ENCODE assay signal across 1 cellular context in genomic region chr4:2418652-2419571, GRCh38.
TF ChIP-seq lines count a peak whose summit lies in the region.

CFAP99 (plus strand) TSS chr4:2418955.

TF ChIP-seq in HepG2, 621 proteins besides CTCF, POLR2A, EP300 and RAD21 (continued from another document and continues in another):
- TF ChIP-seq, protein P1, sequence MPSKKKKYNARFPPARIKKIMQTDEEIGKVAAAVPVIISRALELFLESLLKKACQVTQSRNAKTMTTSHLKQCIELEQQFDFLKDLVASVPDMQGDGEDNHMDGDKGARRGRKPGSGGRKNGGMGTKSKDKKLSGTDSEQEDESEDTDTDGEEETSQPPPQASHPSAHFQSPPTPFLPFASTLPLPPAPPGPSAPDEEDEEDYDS (CRISPR knock-in tag; IDR thresholded peaks at IDR 0.05): no peak
- peak; percentile 30; the same call in 1 of the 2 replicates for TF ChIP-seq SPEN (CRISPR knock-in tag; IDR thresholded peaks at IDR 0.05; ENCODE audit: low read depth)
- no peak for TF ChIP-seq ZMAT3 (CRISPR knock-in tag; conservative IDR thresholded peaks at IDR 0.05)
- no peak for TF ChIP-seq JUND (CRISPR knock-in tag; IDR thresholded peaks at IDR 0.05)
- no peak for TF ChIP-seq NFE2L2 (IDR thresholded peaks at IDR 0.05; ENCODE audit: low read length)
- no peak for TF ChIP-seq KLF11 (CRISPR knock-in tag; IDR thresholded peaks at IDR 0.05)
- TF ChIP-seq, protein P2, sequence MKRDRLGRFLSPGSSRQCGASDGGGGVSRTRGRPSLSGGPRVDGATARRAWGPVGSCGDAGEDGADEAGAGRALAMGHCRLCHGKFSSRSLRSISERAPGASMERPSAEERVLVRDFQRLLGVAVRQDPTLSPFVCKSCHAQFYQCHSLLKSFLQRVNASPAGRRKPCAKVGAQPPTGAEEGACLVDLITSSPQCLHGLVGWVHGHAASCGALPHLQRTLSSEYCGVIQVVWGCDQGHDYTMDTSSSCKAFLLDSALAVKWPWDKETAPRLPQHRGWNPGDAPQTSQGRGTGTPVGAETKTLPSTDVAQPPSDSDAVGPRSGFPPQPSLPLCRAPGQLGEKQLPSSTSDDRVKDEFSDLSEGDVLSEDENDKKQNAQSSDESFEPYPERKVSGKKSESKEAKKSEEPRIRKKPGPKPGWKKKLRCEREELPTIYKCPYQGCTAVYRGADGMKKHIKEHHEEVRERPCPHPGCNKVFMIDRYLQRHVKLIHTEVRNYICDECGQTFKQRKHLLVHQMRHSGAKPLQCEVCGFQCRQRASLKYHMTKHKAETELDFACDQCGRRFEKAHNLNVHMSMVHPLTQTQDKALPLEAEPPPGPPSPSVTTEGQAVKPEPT (CRISPR knock-in tag; IDR thresholded peaks at IDR 0.05; ENCODE audit: low read depth): no peak
- no peak for TF ChIP-seq MED13 (CRISPR knock-in tag; IDR thresholded peaks at IDR 0.05)
- TF ChIP-seq REXO4 (CRISPR knock-in tag; IDR thresholded peaks at IDR 0.05; ENCODE audit: borderline replicate concordance): no peak
- no peak for TF ChIP-seq ZNF232 (CRISPR knock-in tag; IDR thresholded peaks at IDR 0.05; ENCODE audit: borderline replicate concordance)
- no peak for TF ChIP-seq MYNN (CRISPR knock-in tag; IDR thresholded peaks at IDR 0.05; ENCODE audit: low read depth)
- TF ChIP-seq ZNF331 (CRISPR knock-in tag; IDR thresholded peaks at IDR 0.05): 0 out of 2 replicates have a peak, but pooled peaks have one; percentile 9
- 0 out of 2 replicates have a peak, but pooled peaks have one; percentile 49 for TF ChIP-seq FOXK1 (CRISPR knock-in tag; IDR thresholded peaks at IDR 0.05; ENCODE audit: borderline replicate concordance, low read depth)
- TF ChIP-seq, protein P3, sequence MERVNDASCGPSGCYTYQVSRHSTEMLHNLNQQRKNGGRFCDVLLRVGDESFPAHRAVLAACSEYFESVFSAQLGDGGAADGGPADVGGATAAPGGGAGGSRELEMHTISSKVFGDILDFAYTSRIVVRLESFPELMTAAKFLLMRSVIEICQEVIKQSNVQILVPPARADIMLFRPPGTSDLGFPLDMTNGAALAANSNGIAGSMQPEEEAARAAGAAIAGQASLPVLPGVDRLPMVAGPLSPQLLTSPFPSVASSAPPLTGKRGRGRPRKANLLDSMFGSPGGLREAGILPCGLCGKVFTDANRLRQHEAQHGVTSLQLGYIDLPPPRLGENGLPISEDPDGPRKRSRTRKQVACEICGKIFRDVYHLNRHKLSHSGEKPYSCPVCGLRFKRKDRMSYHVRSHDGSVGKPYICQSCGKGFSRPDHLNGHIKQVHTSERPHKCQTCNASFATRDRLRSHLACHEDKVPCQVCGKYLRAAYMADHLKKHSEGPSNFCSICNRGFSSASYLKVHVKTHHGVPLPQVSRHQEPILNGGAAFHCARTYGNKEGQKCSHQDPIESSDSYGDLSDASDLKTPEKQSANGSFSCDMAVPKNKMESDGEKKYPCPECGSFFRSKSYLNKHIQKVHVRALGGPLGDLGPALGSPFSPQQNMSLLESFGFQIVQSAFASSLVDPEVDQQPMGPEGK (CRISPR knock-in tag; IDR thresholded peaks at IDR 0.05): no peak
- no peak for TF ChIP-seq SMARCC2 (IDR thresholded peaks at IDR 0.05)
- TF ChIP-seq MEIS2 (CRISPR knock-in tag; IDR thresholded peaks at IDR 0.05): no peak
- no peak for TF ChIP-seq ZNF776 (CRISPR knock-in tag; IDR thresholded peaks at IDR 0.05)
- TF ChIP-seq, protein P4, sequence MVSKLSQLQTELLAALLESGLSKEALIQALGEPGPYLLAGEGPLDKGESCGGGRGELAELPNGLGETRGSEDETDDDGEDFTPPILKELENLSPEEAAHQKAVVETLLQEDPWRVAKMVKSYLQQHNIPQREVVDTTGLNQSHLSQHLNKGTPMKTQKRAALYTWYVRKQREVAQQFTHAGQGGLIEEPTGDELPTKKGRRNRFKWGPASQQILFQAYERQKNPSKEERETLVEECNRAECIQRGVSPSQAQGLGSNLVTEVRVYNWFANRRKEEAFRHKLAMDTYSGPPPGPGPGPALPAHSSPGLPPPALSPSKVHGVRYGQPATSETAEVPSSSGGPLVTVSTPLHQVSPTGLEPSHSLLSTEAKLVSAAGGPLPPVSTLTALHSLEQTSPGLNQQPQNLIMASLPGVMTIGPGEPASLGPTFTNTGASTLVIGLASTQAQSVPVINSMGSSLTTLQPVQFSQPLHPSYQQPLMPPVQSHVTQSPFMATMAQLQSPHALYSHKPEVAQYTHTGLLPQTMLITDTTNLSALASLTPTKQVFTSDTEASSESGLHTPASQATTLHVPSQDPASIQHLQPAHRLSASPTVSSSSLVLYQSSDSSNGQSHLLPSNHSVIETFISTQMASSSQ (IDR thresholded peaks at IDR 0.05; ENCODE audit: low read depth): no peak
- TF ChIP-seq, protein P4 (CRISPR knock-in tag; IDR thresholded peaks at IDR 0.05; ENCODE audit: borderline replicate concordance): no peak
- TF ChIP-seq ZNF564 (CRISPR knock-in tag; IDR thresholded peaks at IDR 0.05): no peak
- TF ChIP-seq, protein P5, sequence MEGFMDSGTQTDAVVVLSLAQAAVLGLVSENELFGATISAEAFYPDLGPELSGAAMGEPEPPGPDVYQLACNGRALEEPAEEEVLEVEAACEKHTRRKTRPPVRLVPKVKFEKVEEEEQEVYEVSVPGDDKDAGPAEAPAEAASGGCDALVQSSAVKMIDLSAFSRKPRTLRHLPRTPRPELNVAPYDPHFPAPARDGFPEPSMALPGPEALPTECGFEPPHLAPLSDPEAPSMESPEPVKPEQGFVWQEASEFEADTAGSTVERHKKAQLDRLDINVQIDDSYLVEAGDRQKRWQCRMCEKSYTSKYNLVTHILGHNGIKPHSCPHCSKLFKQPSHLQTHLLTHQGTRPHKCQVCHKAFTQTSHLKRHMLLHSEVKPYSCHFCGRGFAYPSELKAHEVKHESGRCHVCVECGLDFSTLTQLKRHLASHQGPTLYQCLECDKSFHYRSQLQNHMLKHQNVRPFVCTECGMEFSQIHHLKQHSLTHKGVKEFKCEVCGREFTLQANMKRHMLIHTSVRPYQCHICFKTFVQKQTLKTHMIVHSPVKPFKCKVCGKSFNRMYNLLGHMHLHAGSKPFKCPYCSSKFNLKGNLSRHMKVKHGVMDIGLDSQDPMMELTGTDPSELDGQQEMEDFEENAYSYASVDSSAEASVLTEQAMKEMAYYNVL (CRISPR knock-in tag; IDR thresholded peaks at IDR 0.05; ENCODE audit: borderline replicate concordance): no peak
- no peak for TF ChIP-seq KLF12 (CRISPR knock-in tag; IDR thresholded peaks at IDR 0.05; ENCODE audit: borderline replicate concordance)
- TF ChIP-seq RXRA (CRISPR knock-in tag; IDR thresholded peaks at IDR 0.05): peak; percentile 47; the same call in 1 of the 2 replicates
- no peak for TF ChIP-seq ETV5 (CRISPR knock-in tag; IDR thresholded peaks at IDR 0.05; ENCODE audit: borderline replicate concordance)
- TF ChIP-seq ATF7 (IDR thresholded peaks at IDR 0.05): no peak
- TF ChIP-seq ATF7 (CRISPR knock-in tag; IDR thresholded peaks at IDR 0.05): no peak
- TF ChIP-seq ZNF567 (CRISPR knock-in tag; IDR thresholded peaks at IDR 0.05; ENCODE audit: borderline replicate concordance): no peak
- no peak for TF ChIP-seq ZFP36 (IDR thresholded peaks at IDR 0.05; ENCODE audit: borderline replicate concordance, low read depth, low read length, partially characterized antibody)
- TF ChIP-seq NR2F1 (CRISPR knock-in tag; IDR thresholded peaks at IDR 0.05): no peak
- no peak for TF ChIP-seq SMC3 (IDR thresholded peaks at IDR 0.05; ENCODE audit: low read length)
- no peak for TF ChIP-seq ZNF749 (CRISPR knock-in tag; IDR thresholded peaks at IDR 0.05; ENCODE audit: borderline replicate concordance)
- no peak for TF ChIP-seq ZNF709 (CRISPR knock-in tag; IDR thresholded peaks at IDR 0.05)
- no peak for TF ChIP-seq PHF21A (CRISPR knock-in tag; IDR thresholded peaks at IDR 0.05)
- TF ChIP-seq SATB2 (CRISPR knock-in tag; IDR thresholded peaks at IDR 0.05): no peak
- no peak for TF ChIP-seq ZBTB7B (CRISPR knock-in tag; IDR thresholded peaks at IDR 0.05)
- TF ChIP-seq, protein P6, sequence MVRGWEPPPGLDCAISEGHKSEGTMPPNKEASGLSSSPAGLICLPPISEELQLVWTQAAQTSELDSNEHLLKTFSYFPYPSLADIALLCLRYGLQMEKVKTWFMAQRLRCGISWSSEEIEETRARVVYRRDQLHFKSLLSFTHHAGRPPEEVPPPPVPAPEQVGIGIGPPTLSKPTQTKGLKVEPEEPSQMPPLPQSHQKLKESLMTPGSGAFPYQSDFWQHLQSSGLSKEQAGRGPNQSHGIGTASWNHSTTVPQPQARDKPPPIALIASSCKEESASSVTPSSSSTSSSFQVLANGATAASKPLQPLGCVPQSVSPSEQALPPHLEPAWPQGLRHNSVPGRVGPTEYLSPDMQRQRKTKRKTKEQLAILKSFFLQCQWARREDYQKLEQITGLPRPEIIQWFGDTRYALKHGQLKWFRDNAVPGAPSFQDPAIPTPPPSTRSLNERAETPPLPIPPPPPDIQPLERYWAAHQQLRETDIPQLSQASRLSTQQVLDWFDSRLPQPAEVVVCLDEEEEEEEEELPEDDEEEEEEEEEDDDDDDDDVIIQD (CRISPR knock-in tag; IDR thresholded peaks at IDR 0.05; ENCODE audit: low read depth): no peak
- no peak for TF ChIP-seq FOXJ3 (CRISPR knock-in tag; IDR thresholded peaks at IDR 0.05; ENCODE audit: borderline replicate concordance)
- 0 out of 4 replicates have a peak, but pooled peaks of 1 of the 2 experiments have one; percentile 41 for TF ChIP-seq HMGXB4 (CRISPR knock-in tag; IDR thresholded peaks at IDR 0.05; ENCODE audit: borderline replicate concordance in 1 of 2, low read depth in 1 of 2)
- no peak for TF ChIP-seq ZNF230 (CRISPR knock-in tag; IDR thresholded peaks at IDR 0.05)
- TF ChIP-seq ZC3H4 (CRISPR knock-in tag; IDR thresholded peaks at IDR 0.05; ENCODE audit: borderline replicate concordance): no peak
- TF ChIP-seq ZSCAN31 (CRISPR knock-in tag; IDR thresholded peaks at IDR 0.05; ENCODE audit: low read depth): no peak
- no peak for TF ChIP-seq ZNF772 (CRISPR knock-in tag; IDR thresholded peaks at IDR 0.05)
- TF ChIP-seq, protein P7, sequence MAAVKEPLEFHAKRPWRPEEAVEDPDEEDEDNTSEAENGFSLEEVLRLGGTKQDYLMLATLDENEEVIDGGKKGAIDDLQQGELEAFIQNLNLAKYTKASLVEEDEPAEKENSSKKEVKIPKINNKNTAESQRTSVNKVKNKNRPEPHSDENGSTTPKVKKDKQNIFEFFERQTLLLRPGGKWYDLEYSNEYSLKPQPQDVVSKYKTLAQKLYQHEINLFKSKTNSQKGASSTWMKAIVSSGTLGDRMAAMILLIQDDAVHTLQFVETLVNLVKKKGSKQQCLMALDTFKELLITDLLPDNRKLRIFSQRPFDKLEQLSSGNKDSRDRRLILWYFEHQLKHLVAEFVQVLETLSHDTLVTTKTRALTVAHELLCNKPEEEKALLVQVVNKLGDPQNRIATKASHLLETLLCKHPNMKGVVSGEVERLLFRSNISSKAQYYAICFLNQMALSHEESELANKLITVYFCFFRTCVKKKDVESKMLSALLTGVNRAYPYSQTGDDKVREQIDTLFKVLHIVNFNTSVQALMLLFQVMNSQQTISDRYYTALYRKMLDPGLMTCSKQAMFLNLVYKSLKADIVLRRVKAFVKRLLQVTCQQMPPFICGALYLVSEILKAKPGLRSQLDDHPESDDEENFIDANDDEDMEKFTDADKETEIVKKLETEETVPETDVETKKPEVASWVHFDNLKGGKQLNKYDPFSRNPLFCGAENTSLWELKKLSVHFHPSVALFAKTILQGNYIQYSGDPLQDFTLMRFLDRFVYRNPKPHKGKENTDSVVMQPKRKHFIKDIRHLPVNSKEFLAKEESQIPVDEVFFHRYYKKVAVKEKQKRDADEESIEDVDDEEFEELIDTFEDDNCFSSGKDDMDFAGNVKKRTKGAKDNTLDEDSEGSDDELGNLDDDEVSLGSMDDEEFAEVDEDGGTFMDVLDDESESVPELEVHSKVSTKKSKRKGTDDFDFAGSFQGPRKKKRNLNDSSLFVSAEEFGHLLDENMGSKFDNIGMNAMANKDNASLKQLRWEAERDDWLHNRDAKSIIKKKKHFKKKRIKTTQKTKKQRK (IDR thresholded peaks at IDR 0.05; ENCODE audit: low read length): no peak
- no peak for TF ChIP-seq LBX2 (CRISPR knock-in tag; IDR thresholded peaks at IDR 0.05; ENCODE audit: borderline replicate concordance)
- no peak for TF ChIP-seq CENPX (CRISPR knock-in tag; IDR thresholded peaks at IDR 0.05)
- TF ChIP-seq, protein P8, sequence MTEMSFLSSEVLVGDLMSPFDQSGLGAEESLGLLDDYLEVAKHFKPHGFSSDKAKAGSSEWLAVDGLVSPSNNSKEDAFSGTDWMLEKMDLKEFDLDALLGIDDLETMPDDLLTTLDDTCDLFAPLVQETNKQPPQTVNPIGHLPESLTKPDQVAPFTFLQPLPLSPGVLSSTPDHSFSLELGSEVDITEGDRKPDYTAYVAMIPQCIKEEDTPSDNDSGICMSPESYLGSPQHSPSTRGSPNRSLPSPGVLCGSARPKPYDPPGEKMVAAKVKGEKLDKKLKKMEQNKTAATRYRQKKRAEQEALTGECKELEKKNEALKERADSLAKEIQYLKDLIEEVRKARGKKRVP (CRISPR knock-in tag; IDR thresholded peaks at IDR 0.05): no peak
- TF ChIP-seq ZNF414 (CRISPR knock-in tag; IDR thresholded peaks at IDR 0.05): no peak
